ENCODE assay signal across 9 cellular contexts in genomic region chr3:179949428-179949827, GRCh38.
A peak's percentile ranks its signal among the peaks of the same experiment; 100 is the strongest.
DNase-seq lines count a peak whose midpoint lies in the region; ATAC-seq, FAIRE-seq and TF ChIP-seq lines count a peak whose summit lies in the region.
"Had no signal": no experiment of that assay in that cellular context is flagged by ENCODE, and none has a peak within 500 bp of the region (broad histone marks: within the 10 kb centered on the region; RNA-seq: fewer than 3 reads in every experiment).

No MANE protein-coding gene starts in this region.

- peak overlapping the region; percentile 68 for H3K4me2 ChIP-seq in OCI-LY7 (ENCODE audit: low read length)

- DNase-seq in OCI-LY7 (ENCODE audit: low spot score) (peak; percentile 78), small intestine (no peak), activated gamma-delta T cell treated with Interleukin-2 at 50 U/mL for 16 hours (no peak), foreskin keratinocyte (no peak)
- no peak for DNase-seq in activated naive CD4-positive, alpha-beta T cell treated with anti-CD3 and anti-CD28 coated beads, Interleukin-2, amount 50 U/mL, for 72 hours (ENCODE audit: low spot score in 2 of 2)

- intact Hi-C loops in OCI-LY7 (cut with micrococcal nuclease; ENCODE audit: unreplicated experiment) = no loop called here

- H3K4me3 ChIP-seq in OCI-LY7 (ENCODE audit: low read depth, low read length, poor library complexity, severe bottlenecking) (no peak overlapping the region), small intestine (ENCODE audit: low read depth in 1 of 2, low read length in 2 of 2) (no peak overlapping the region)

- H3K27ac Mint-ChIP-seq in activated naive CD4-positive, alpha-beta T cell treated with anti-CD3 and anti-CD28 coated beads, Interleukin-2, amount 50 U/mL, for 72 hours = no peak overlapping the region

- H3K79me2 ChIP-seq in OCI-LY7 (ENCODE audit: insufficient read depth, low read depth, low read length) = no peaks in the 10 kb centered on the region

- CTCF ChIA-PET in OCI-LY7 (lab: Charles Lee; ENCODE audit: unreplicated experiment) = no interaction called here

- TF ChIP-seq CTCF in OCI-LY7 (conservative IDR thresholded peaks at IDR 0.05; ENCODE audit: low read length) = no peak
- no peak for TF ChIP-seq CTCF in foreskin keratinocyte (conservative IDR thresholded peaks at IDR 0.05)

- BruUV-seq in OCI-LY7 (replicated peaks; lab: Mats Ljungman, UMichigan) = no TSS peak

- no peaks in the 10 kb centered on the region for H3K36me3 Mint-ChIP-seq in activated naive CD4-positive, alpha-beta T cell treated with anti-CD3 and anti-CD28 coated beads, Interleukin-2, amount 50 U/mL, for 72 hours

- H2AFZ ChIP-seq in OCI-LY7 (ENCODE audit: low read length) = no peak overlapping the region

- peaks cover 0 to 3% of the 10 kb centered on the region in 2 donors for H3K9me3 Mint-ChIP-seq in activated naive CD4-positive, alpha-beta T cell treated with anti-CD3 and anti-CD28 coated beads, Interleukin-2, amount 50 U/mL, for 72 hours

- POLR2A ChIA-PET in OCI-LY7 (lab: Charles Lee) = no interaction called here

- H3K9me3 ChIP-seq in KOPT-K1 (ENCODE audit: insufficient read depth, low read length, poor library complexity, severe bottlenecking) (peaks cover 5% of the 10 kb centered on the region), OCI-LY7 (ENCODE audit: low read length) (no peaks in the 10 kb centered on the region), small intestine (ENCODE audit: control insufficient read depth, low read depth) (no peaks in the 10 kb centered on the region)

- WGBS in small intestine, 3 donors = 8 to 20% (median 13%) methylated on average over 1 of the region's 1 CpG

- H3K4me1 ChIP-seq in OCI-LY7 (ENCODE audit: insufficient read depth, low read length, poor library complexity, severe bottlenecking) (peaks cover 45% of the 10 kb centered on the region), small intestine (ENCODE audit: control insufficient read depth in 2 of 2, insufficient read depth in 1 of 2, low read depth in 1 of 2, low read length in 1 of 2) (no peaks in the 10 kb centered on the region), foreskin keratinocyte (no peaks in the 10 kb centered on the region)

- H3K9me2 ChIP-seq in OCI-LY7 (ENCODE audit: insufficient read depth, low read length) = no peaks in the 10 kb centered on the region

- H3K27ac ChIP-seq in KOPT-K1 (ENCODE audit: low read depth, low read length, poor library complexity, severe bottlenecking) = peak overlapping the region; percentile 61
- H3K27ac ChIP-seq in OCI-LY7 (ENCODE audit: low read depth, low read length, poor library complexity, severe bottlenecking) = peak overlapping the region; percentile 31
- H3K27ac ChIP-seq in small intestine (ENCODE audit: low read depth in 1 of 2, low read length in 1 of 2) = no peak overlapping the region
- H3K27ac ChIP-seq in foreskin keratinocyte = no peak overlapping the region
- H3K27ac ChIP-seq: RWPE1 had no signal

- peaks cover 0 to 2% of the 10 kb centered on the region in 2 donors for H3K27me3 ChIP-seq in small intestine (ENCODE audit: control insufficient read depth in 2 of 2, insufficient read depth in 2 of 2, low read length in 2 of 2)
- H3K27me3 ChIP-seq in foreskin keratinocyte = no peaks in the 10 kb centered on the region

- no peaks in the 10 kb centered on the region for H4K20me1 ChIP-seq in OCI-LY7 (ENCODE audit: insufficient read depth, low read length)

- peak; percentile 50 for ATAC-seq in GM18519 (IDR thresholded peaks at IDR 0.05; ENCODE audit: low FRiP score, unreplicated experiment)
- peak; percentile 92 for ATAC-seq in HG02588 (IDR thresholded peaks at IDR 0.05; ENCODE audit: unreplicated experiment)
- ATAC-seq in activated naive CD4-positive, alpha-beta T cell treated with anti-CD3 and anti-CD28 coated beads, Interleukin-2, amount 50 U/mL, for 72 hours = no peak
- no peak for ATAC-seq in foreskin keratinocyte

- FAIRE-seq in small intestine (lab: Jason Lieb, UNC) = no peak

- H3K36me3 ChIP-seq in KOPT-K1 (ENCODE audit: insufficient read depth, low read length) = 0 out of 2 replicates have a peak, but pooled peaks cover 7% of the 10 kb centered on the region
- H3K36me3 ChIP-seq in OCI-LY7 (ENCODE audit: insufficient read depth, low read length) = no peaks in the 10 kb centered on the region
- H3K36me3 ChIP-seq in small intestine (ENCODE audit: control insufficient read depth in 2 of 2, insufficient read depth in 2 of 2, low read length in 2 of 2) = no peaks in the 10 kb centered on the region

Comparison
In these comparisons a context has a peak if more than half of its experiments do, and no peak if none do; other contexts are left out.
1. ATAC-seq: peak in GM18519 (single experiment) and HG02588 (single experiment); none in activated naive CD4-positive, alpha-beta T cell treated with anti-CD3 and anti-CD28 coated beads, Interleukin-2, amount 50 U/mL, for 72 hours (0 of 2) and foreskin keratinocyte (single experiment).
2. H3K27ac ChIP-seq: peak in KOPT-K1 (single experiment) and OCI-LY7 (single experiment); none in small intestine (0 of 2) and foreskin keratinocyte (single experiment).